ENCODE assay signal across 15 cellular contexts in genomic region chr17:1461193-1461944, GRCh38. TPM values are rescaled to one million over a fixed set of nuclear protein-coding genes. Genes with fewer than 3 reads are reported as not detected.
DNase-seq lines count a peak whose midpoint lies in the region; ATAC-seq and TF ChIP-seq lines count a peak whose summit lies in the region.
"Had no signal": no experiment of that assay in that cellular context is flagged by ENCODE, and none has a peak within 500 bp of the region (broad histone marks: within the 10 kb centered on the region; RNA-seq: fewer than 3 reads in every experiment).

No MANE protein-coding gene starts in this region.

- H3K36me3 Mint-ChIP-seq in endothelial cell (ENCODE audit: low read depth, unreplicated experiment) = peaks cover 27% of the 10 kb centered on the region
- no peaks in the 10 kb centered on the region for H3K36me3 Mint-ChIP-seq in type B pancreatic cell
- H3K36me3 Mint-ChIP-seq in activated CD8-positive, alpha-beta T cell treated with anti-CD3 and anti-CD28 coated beads, Interleukin-2, amount 10 ng/mL, durations not matched to agents 7 days and 5 days (ENCODE audit: low read depth) = peaks cover 4% of the 10 kb centered on the region

- ATAC-seq in activated CD8-positive, alpha-beta T cell treated with anti-CD3 and anti-CD28 coated beads, Interleukin-2, amount 10 ng/mL, durations not matched to agents 7 days and 5 days = no peak
- ATAC-seq in HG03095 (IDR thresholded peaks at IDR 0.05; ENCODE audit: unreplicated experiment) = no peak
- ATAC-seq: right cardiac atrium had no signal

- H3K27ac Mint-ChIP-seq in endothelial cell (ENCODE audit: unreplicated experiment) (peak overlapping the region; percentile 39), type B pancreatic cell (peak overlapping the region; percentile 31)
- no peak overlapping the region for H3K27ac Mint-ChIP-seq in activated CD8-positive, alpha-beta T cell treated with anti-CD3 and anti-CD28 coated beads, Interleukin-2, amount 10 ng/mL, durations not matched to agents 7 days and 5 days

- CTCF ChIA-PET in activated CD8-positive, alpha-beta T cell treated with anti-CD3 and anti-CD28 coated beads, Interleukin-2, amount 10 ng/mL, durations not matched to agents 7 days and 5 days (lab: Charles Lee) = interaction anchor here (2.7 kb wide), 1 partner anchor 54 kb away, joined by 13 read pairs; the partner anchor contains the start of gene INPP5K

- H3K36me3 ChIP-seq in left ventricle myocardium inferior = peaks cover 24% of the 10 kb centered on the region

- H3K27me3 Mint-ChIP-seq in endothelial cell (ENCODE audit: unreplicated experiment) = peaks cover 18% of the 10 kb centered on the region
- H3K27me3 Mint-ChIP-seq in type B pancreatic cell = no peaks in the 10 kb centered on the region
- peaks cover 36% of the 10 kb centered on the region for H3K27me3 Mint-ChIP-seq in activated CD8-positive, alpha-beta T cell treated with anti-CD3 and anti-CD28 coated beads, Interleukin-2, amount 10 ng/mL, durations not matched to agents 7 days and 5 days (ENCODE audit: low read depth)

- intact Hi-C loops in left ventricle myocardium inferior (cut with micrococcal nuclease) = no loop called here
- intact Hi-C loops in cardiac septum (cut with DNase I) = no loop called here

- POLR2A ChIA-PET in activated CD8-positive, alpha-beta T cell treated with anti-CD3 and anti-CD28 coated beads, Interleukin-2, amount 10 ng/mL, durations not matched to agents 7 days and 5 days (lab: Charles Lee) = no interaction called here

- H3K4me1 ChIP-seq in left ventricle myocardium inferior = peaks cover 45% of the 10 kb centered on the region

- no peaks in the 10 kb centered on the region for H3K27me3 ChIP-seq in left ventricle myocardium inferior (ENCODE audit: low read depth)

- no peaks in the 10 kb centered on the region for H3K9me3 ChIP-seq in left ventricle myocardium inferior (replicated peaks)

- peak overlapping the region; percentile 39 for H3K4me3 Mint-ChIP-seq in endothelial cell (ENCODE audit: unreplicated experiment)
- H3K4me3 Mint-ChIP-seq in type B pancreatic cell = no peak overlapping the region
- H3K4me3 Mint-ChIP-seq in activated CD8-positive, alpha-beta T cell treated with anti-CD3 and anti-CD28 coated beads, Interleukin-2, amount 10 ng/mL, durations not matched to agents 7 days and 5 days = no peak overlapping the region

- no peak overlapping the region for H3K4me3 ChIP-seq in left ventricle myocardium inferior

- DNase-seq in left ventricle myocardium inferior = no peak
- no peak for DNase-seq in cardiac septum (ENCODE audit: low spot score)
- DNase-seq in MV-4-11 (lab: John Stamatoyannopoulos, UW) = peak; percentile 29
- no peak for DNase-seq in endothelial cell (ENCODE audit: low spot score)
- no peak for DNase-seq in type B pancreatic cell (ENCODE audit: extremely low spot score, unreplicated experiment)
- no peak for DNase-seq in occipital lobe (lab: John Stamatoyannopoulos, UW)
- no peak for DNase-seq in activated CD8-positive, alpha-beta T cell treated with anti-CD3 and anti-CD28 coated beads, Interleukin-2, amount 10 ng/mL, durations not matched to agents 7 days and 5 days
- DNase-seq: activated CD8-positive, alpha-beta memory T cell treated with anti-CD3 and anti-CD28 coated beads for 24 hours; amygdala; mesenchymal stem cell; NCI-H1930; NCI-H524 treated with DMSO at 0.1 percent for 48 hours; stimulated activated CD4-positive, alpha-beta T cell treated with anti-CD3 and anti-CD28 coated beads, Interleukin-2, amount 100 ng/mL, for 48 hours had no signal

- H3K4me1 Mint-ChIP-seq in endothelial cell (ENCODE audit: unreplicated experiment) (peaks cover 28% of the 10 kb centered on the region), type B pancreatic cell (ENCODE audit: unreplicated experiment) (no peaks in the 10 kb centered on the region)
- peaks cover 25% of the 10 kb centered on the region for H3K4me1 Mint-ChIP-seq in activated CD8-positive, alpha-beta T cell treated with anti-CD3 and anti-CD28 coated beads, Interleukin-2, amount 10 ng/mL, durations not matched to agents 7 days and 5 days (ENCODE audit: low read depth)

- TF ChIP-seq CTCF in left ventricle myocardium inferior (IDR thresholded peaks at IDR 0.05; ENCODE audit: borderline replicate concordance) = no peak
- no peak for TF ChIP-seq CTCF in endothelial cell (IDR thresholded peaks at IDR 0.05; ENCODE audit: unreplicated experiment)
- no peak for TF ChIP-seq CTCF in type B pancreatic cell (conservative IDR thresholded peaks at IDR 0.05)

- H3K9me3 Mint-ChIP-seq in endothelial cell (ENCODE audit: unreplicated experiment) = no peaks in the 10 kb centered on the region
- no peaks in the 10 kb centered on the region for H3K9me3 Mint-ChIP-seq in type B pancreatic cell
- no peaks in the 10 kb centered on the region for H3K9me3 Mint-ChIP-seq in activated CD8-positive, alpha-beta T cell treated with anti-CD3 and anti-CD28 coated beads, Interleukin-2, amount 10 ng/mL, durations not matched to agents 7 days and 5 days (ENCODE audit: insufficient read depth)

- H3K27ac ChIP-seq in left ventricle myocardium inferior (replicated peaks) = peak overlapping the region; percentile 86

RNA-seq across cellular contexts. Expression of gene CRK, which starts 5.3 kb away (rescaled TPM):
- 37.5 TPM for total RNA-seq in left ventricle myocardium inferior
- 43.4 TPM for total RNA-seq in cardiac septum
- 119 TPM for total RNA-seq in endothelial cell (ENCODE audit: unreplicated experiment)
- 49.5 and 53.6 TPM in 2 replicates for total RNA-seq in type B pancreatic cell (ENCODE audit: low replicate concordance)
- total RNA-seq in occipital lobe = 152 TPM
- total RNA-seq in activated CD8-positive, alpha-beta T cell treated with anti-CD3 and anti-CD28 coated beads, Interleukin-2, amount 10 ng/mL, durations not matched to agents 7 days and 5 days = 10 to 100 TPM; 15.7 to 17.7 TPM

RNA-seq across cellular contexts. Expression of gene MYO1C, which starts 31.1 kb away (rescaled TPM):
- total RNA-seq in left ventricle myocardium inferior = 150 TPM
- 209 TPM for total RNA-seq in cardiac septum
- total RNA-seq in endothelial cell (ENCODE audit: unreplicated experiment) = 117 TPM
- 73.6 and 132 TPM in 2 replicates for total RNA-seq in type B pancreatic cell (ENCODE audit: low replicate concordance)
- 7.3 TPM for total RNA-seq in occipital lobe
- 10 to 100 TPM; 18.5 to 21.8 TPM for total RNA-seq in activated CD8-positive, alpha-beta T cell treated with anti-CD3 and anti-CD28 coated beads, Interleukin-2, amount 10 ng/mL, durations not matched to agents 7 days and 5 days

RNA-seq across cellular contexts. Expression of gene INPP5K, which starts 55.0 kb away (rescaled TPM):
- 35.2 TPM for total RNA-seq in left ventricle myocardium inferior
- 34.2 TPM for total RNA-seq in cardiac septum
- total RNA-seq in endothelial cell (ENCODE audit: unreplicated experiment) = 40.9 TPM
- total RNA-seq in type B pancreatic cell (ENCODE audit: low replicate concordance) = 21.2 and 29.7 TPM in 2 replicates
- 43.2 TPM for total RNA-seq in occipital lobe
- 10 to 100 TPM; 37.6 to 39.6 TPM for total RNA-seq in activated CD8-positive, alpha-beta T cell treated with anti-CD3 and anti-CD28 coated beads, Interleukin-2, amount 10 ng/mL, durations not matched to agents 7 days and 5 days
